ENCODE assay signal across 22 cellular contexts in the genomic region with DNA sequence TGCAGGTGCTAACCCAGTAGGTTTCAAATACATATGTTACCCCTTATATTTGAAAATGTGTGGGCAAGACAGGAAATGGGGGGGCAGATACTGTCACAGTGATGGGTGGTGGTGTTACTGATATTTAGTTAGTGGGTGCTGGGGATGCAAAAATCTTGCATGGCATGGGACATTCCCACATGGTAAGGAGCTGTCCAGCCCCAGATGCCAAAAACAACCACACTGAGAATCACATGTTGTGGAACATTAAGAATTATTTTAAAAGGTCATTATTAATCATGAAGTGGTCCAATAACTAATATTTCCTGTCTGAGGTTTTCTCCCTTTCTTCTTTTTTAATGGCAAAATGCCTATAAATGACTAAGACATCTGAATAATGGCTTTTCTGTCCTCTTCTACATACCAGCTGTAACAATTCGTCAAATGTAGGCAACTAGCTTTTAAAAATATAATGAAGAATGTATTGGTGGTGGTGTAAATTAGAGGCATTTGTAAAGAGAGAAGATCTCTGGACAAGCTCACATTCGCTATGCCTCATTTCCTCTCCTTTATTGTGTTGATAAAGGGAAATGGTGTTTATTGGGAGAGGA. TPM values are rescaled to one million over a fixed set of nuclear protein-coding genes. Genes with fewer than 3 reads are reported as not detected.
DNase-seq lines count a peak whose midpoint lies in the region; ATAC-seq, FAIRE-seq and TF ChIP-seq lines count a peak whose summit lies in the region.
"Had no signal": no experiment of that assay in that cellular context is flagged by ENCODE, and none has a peak within 500 bp of the region (broad histone marks: within the 10 kb centered on the region; RNA-seq: fewer than 3 reads in every experiment).

No MANE protein-coding gene starts in this region.

- H3K9ac ChIP-seq in mammary epithelial cell (ENCODE audit: insufficient read depth, low read length) (no peak overlapping the region), GM12878 (ENCODE audit: control insufficient read depth, insufficient read depth, low read length) (no peak overlapping the region)
- H3K9ac ChIP-seq: BLaER1 had no signal

- POLR2A ChIA-PET in MCF 10A (lab: Yijun Ruan, JAX) (interaction anchor here (1.1 kb wide), 1 partner anchor 9 kb away, joined by 4 read pairs; no protein-coding TSS in a partner anchor), GM12878 (lab: Charles Lee) (no interaction called here), HEK293T (lab: Yijun Ruan, JAX) (no interaction called here)

- no peak overlapping the region for H3K27ac Mint-ChIP-seq in MCF 10A (ENCODE audit: low read depth, unreplicated experiment)
- H3K27ac Mint-ChIP-seq: CD8-positive, alpha-beta memory T cell had no signal

- no peak for TF ChIP-seq EP300 in GM12878 (IDR thresholded peaks at IDR 0.05; ENCODE audit: borderline replicate concordance in 1 of 2, control insufficient read depth in 1 of 2, low read depth in 2 of 2, low read length in 2 of 2)

- H3K36me3 ChIP-seq in mammary epithelial cell (ENCODE audit: insufficient read depth, low read length) (no peaks in the 10 kb centered on the region), GM12878 (ENCODE audit: control insufficient read depth in 2 of 2, insufficient read depth in 2 of 2, low read length in 1 of 2) (no peaks in the 10 kb centered on the region)
- H3K36me3 ChIP-seq: BLaER1 had no signal

- TF ChIP-seq CTCF in mammary epithelial cell (conservative IDR thresholded peaks at IDR 0.05 in 1 of 2, IDR thresholded peaks at IDR 0.05 in 1 of 2; ENCODE audit: extremely low read depth in 1 of 2, insufficient read depth in 1 of 2, low read depth in 1 of 2, low read length in 2 of 2) (no peak), MCF 10A (IDR thresholded peaks at IDR 0.05; ENCODE audit: unreplicated experiment) (no peak), GM12878 (IDR thresholded peaks at IDR 0.05 in 2 of 3, conservative IDR thresholded peaks at IDR 0.05 in 1 of 3; ENCODE audit: control insufficient read depth in 2 of 3, extremely low read depth in 1 of 3, insufficient read depth in 1 of 3, low read depth in 3 of 3, low read length in 3 of 3) (no peak)

- H3K27me3 Mint-ChIP-seq in MCF 10A (ENCODE audit: insufficient read depth, unreplicated experiment) = no peaks in the 10 kb centered on the region

- H3K4me3 ChIP-seq in mammary epithelial cell (replicated peaks in 1 of 3; ENCODE audit: insufficient read depth in 1 of 3, low read depth in 2 of 3, low read length in 3 of 3) (no peak overlapping the region), GM12878 (no peak overlapping the region)
- H3K4me3 ChIP-seq: BLaER1 had no signal

- H3K4me3 Mint-ChIP-seq in MCF 10A (ENCODE audit: unreplicated experiment) = no peak overlapping the region
- H3K4me3 Mint-ChIP-seq: CD8-positive, alpha-beta memory T cell had no signal

- dilution Hi-C loops in mammary epithelial cell (cut with HindIII; ENCODE audit: low sequenced_read_pairs) = no loop called here

- H4K20me1 ChIP-seq in mammary epithelial cell (ENCODE audit: insufficient read depth, low read length) = no peaks in the 10 kb centered on the region
- H4K20me1 ChIP-seq in GM12878 (ENCODE audit: control insufficient read depth, insufficient read depth) = no peaks in the 10 kb centered on the region
- H4K20me1 ChIP-seq: BLaER1 had no signal

- CTCF ChIA-PET in mammary epithelial cell (lab: Charles Lee; ENCODE audit: low non-redundant PET) (interaction anchor here (0.6 kb wide), 1 partner anchor 1974 kb away, joined by 4 read pairs; no protein-coding TSS in a partner anchor), MCF 10A (lab: Yijun Ruan, JAX) (no interaction called here), GM12878 (lab: Yijun Ruan, JAX) (interaction anchor here (0.8 to 1.9 kb wide), 2 partner anchors 13 to 46 kb away, joined by 4 to 7 read pairs; no protein-coding TSS in a partner anchor), HEK293T (lab: Yijun Ruan, JAX) (interaction anchor here (1.4 kb wide), 1 partner anchor 11 kb away, joined by 4 read pairs; no protein-coding TSS in a partner anchor)

- ATAC-seq in GM12878 (no peak), HG03442 (IDR thresholded peaks at IDR 0.05; ENCODE audit: unreplicated experiment) (no peak)

- in situ Hi-C loops in mammary epithelial cell (cut with MboI; ENCODE audit: low sequenced_read_pairs in 2 of 2) = no loop called here
- in situ Hi-C loops in GM12878 (cut with MboI) = no loop called here

- no peak for FAIRE-seq in GM12878 (lab: Jason Lieb, UNC)
- FAIRE-seq in urothelium cell line (lab: Jason Lieb, UNC) = no peak
- FAIRE-seq: A204.1, G401.6, GM19239 had no signal

- H3K4me1 ChIP-seq in mammary epithelial cell (ENCODE audit: insufficient read depth, low read length) = peaks cover 7% of the 10 kb centered on the region
- H3K4me1 ChIP-seq in GM12878 (ENCODE audit: control insufficient read depth, insufficient read depth, low read length) = no peaks in the 10 kb centered on the region
- H3K4me1 ChIP-seq: BLaER1 had no signal

- WGBS in mammary epithelial cell (ENCODE audit: low coverage, missing lambda C conversion rate) = 4% methylated on average over 2 of the region's 2 CpGs
- WGBS in GM12878 (ENCODE audit: insufficient coverage, insufficient replicate concordance, low lambda C conversion rate, missing lambda C conversion rate) = 47% methylated on average over 2 of the region's 2 CpGs

- H3K27ac ChIP-seq in mammary epithelial cell (ENCODE audit: insufficient read depth, low read depth, low read length) (no peak overlapping the region), GM12878 (ENCODE audit: control insufficient read depth, insufficient read depth) (no peak overlapping the region)
- H3K27ac ChIP-seq: BLaER1 had no signal

- TF ChIP-seq POLR2A in GM12878 (IDR thresholded peaks at IDR 0.05; ENCODE audit: low read depth, low read length) = no peak

- H3K4me2 ChIP-seq in mammary epithelial cell (ENCODE audit: insufficient read depth, low read depth, low read length) (no peak overlapping the region), GM12878 (ENCODE audit: control insufficient read depth, insufficient read depth) (no peak overlapping the region)
- H3K4me2 ChIP-seq: BLaER1 had no signal

- intact Hi-C loops in mammary epithelial cell (cut with micrococcal nuclease) = no loop called here
- intact Hi-C loops in MCF 10A (cut with micrococcal nuclease) = no loop called here
- intact Hi-C loops in GM12878 (cut with micrococcal nuclease; ENCODE audit: unreplicated experiment) = no loop called here

- BruUV-seq in mammary epithelial cell (replicated peaks; lab: Mats Ljungman, UMichigan) (no TSS peak), MCF 10A (replicated peaks; lab: Mats Ljungman, UMichigan) (no TSS peak), GM12878 (replicated peaks; lab: Mats Ljungman, UMichigan) (no TSS peak)

- RAD21 ChIA-PET in GM12878 (lab: Charles Lee; ENCODE audit: unreplicated experiment) = no interaction called here

- no peak overlapping the region for H2AFZ ChIP-seq in mammary epithelial cell (ENCODE audit: low read depth, low read length)
- no peak overlapping the region for H2AFZ ChIP-seq in GM12878 (ENCODE audit: control insufficient read depth, low read depth, low read length)

- no peaks in the 10 kb centered on the region for H3K36me3 Mint-ChIP-seq in MCF 10A (ENCODE audit: insufficient read depth, unreplicated experiment)
- H3K36me3 Mint-ChIP-seq: CD8-positive, alpha-beta memory T cell had no signal

- no peak for TF ChIP-seq RAD21 in GM12878 (IDR thresholded peaks at IDR 0.05; ENCODE audit: insufficient read depth, low read depth, low read length)

- SMC1A ChIA-PET in GM12878 (lab: Charles Lee; ENCODE audit: uncharacterized antibody, unreplicated experiment) = interaction anchor here (1.4 kb wide), 1 partner anchor 39 kb away, joined by 3 read pairs; no protein-coding TSS in a partner anchor

- H3K79me2 ChIP-seq in mammary epithelial cell (ENCODE audit: insufficient read depth, low read length) = no peaks in the 10 kb centered on the region
- H3K79me2 ChIP-seq in GM12878 (ENCODE audit: control insufficient read depth, insufficient read depth, low read length) = no peaks in the 10 kb centered on the region

- H3K9me3 Mint-ChIP-seq in MCF 10A (ENCODE audit: unreplicated experiment) = no peaks in the 10 kb centered on the region

- H3K27me3 ChIP-seq in mammary epithelial cell (ENCODE audit: insufficient read depth, low read length) (no peaks in the 10 kb centered on the region), GM12878 (replicated peaks in 1 of 2; ENCODE audit: control insufficient read depth in 2 of 2, insufficient read depth in 2 of 2, low read length in 1 of 2) (no peaks in the 10 kb centered on the region)
- H3K27me3 ChIP-seq: BLaER1 had no signal

- DNase-seq in mammary epithelial cell (peak; percentile 22), MCF 10A (ENCODE audit: unreplicated experiment) (no peak), NCI-H69 (lab: John Stamatoyannopoulos, UW) (peak; percentile 61), GM12878 (ENCODE audit: low read depth, low spot score) (no peak), urothelium cell line (ENCODE audit: low spot score) (peak; percentile 7), HEK293T (ENCODE audit: extremely low spot score) (no peak), activated gamma-delta T cell treated with Interleukin-2 at 50 U/mL for 16 hours (no peak)
- DNase-seq: CD8-positive, alpha-beta memory T cell; GOT3; MM.1S; NCI-H1092; NCI-H1436 treated with DMSO at 0.1 percent for 48 hours; NCI-H2029; NCI-H510A; NCI-H774; OCI-M1; SHP77 treated with DMSO at 0.1 percent for 48 hours had no signal

- H3K9me3 ChIP-seq in mammary epithelial cell (replicated peaks; ENCODE audit: insufficient read depth, low read length) (no peaks in the 10 kb centered on the region), GM12878 (replicated peaks; ENCODE audit: control insufficient read depth, insufficient read depth, low read length) (no peaks in the 10 kb centered on the region)

- no peaks in the 10 kb centered on the region for H3K4me1 Mint-ChIP-seq in MCF 10A (ENCODE audit: insufficient read depth, unreplicated experiment)
- H3K4me1 Mint-ChIP-seq: CD8-positive, alpha-beta memory T cell had no signal

RNA-seq across cellular contexts. Expression of a gene that starts 57.3 kb away (rescaled TPM):
- total RNA-seq in mammary epithelial cell = 10 to 100 TPM; 13.0 to 17.6 TPM
- polyA plus RNA-seq in mammary epithelial cell = 12.6 TPM
- polyA minus RNA-seq in mammary epithelial cell = 6.1 TPM
- total RNA-seq in MCF 10A (2022) = 22.0 and 27.4 TPM in 2 replicates
- 11.6 and 13.4 TPM in 2 replicates for total RNA-seq in GM12878 (2013; cell fraction: nucleolus; rRNA removed)
- total RNA-seq in GM12878 (2014; rRNA removed) = 11.7 and 13.5 TPM in 2 replicates
- 10.9 and 11.9 TPM in 2 replicates for total RNA-seq in GM12878 (2014; rRNA removed; fragmentation: Illumina TruSeq; extraction: Trizol)
- total RNA-seq in GM12878 (2021) = 12.1 and 12.4 TPM in 2 replicates
- polyA plus RNA-seq in GM12878 (2011; ENCODE audit: low read depth) = 4.4 TPM
- 19.7 and 29.2 TPM in 2 replicates for polyA plus RNA-seq in GM12878 (2011; rRNA removed)
- polyA plus RNA-seq in GM12878 (2011; cell fraction: cytosol; rRNA removed) = 7.1 and 7.3 TPM in 2 replicates
- 12.1 and 14.1 TPM in 2 replicates for polyA plus RNA-seq in GM12878 (2011; cell fraction: nucleus; rRNA removed)
- polyA plus RNA-seq in GM12878 (2012) = 11.4 and 14.4 TPM in 2 replicates
- polyA plus RNA-seq in GM12878 (2014; fragmentation: Illumina TruSeq; extraction: Trizol) = 12.5 and 15.2 TPM in 2 replicates
- polyA plus RNA-seq in GM12878 (2014; fragmentation: Nextera tagmentation; extraction: Ambion mirVana) = 10 to 100 TPM; 10.5 to 11.0 TPM
- 13.4 and 13.9 TPM in 2 replicates for polyA plus RNA-seq in GM12878 (2014; rRNA removed)
- 10 to 100 TPM; 28.0 to 28.1 TPM for polyA plus RNA-seq in GM12878 (2016; fragmentation: Nextera tagmentation; extraction: Ambion mirVana)
- 7.1 and 8.9 TPM in 2 replicates for polyA minus RNA-seq in GM12878 (2011; rRNA and poly(A)+ RNA removed)
- 4.0 and 5.4 TPM in 2 replicates for polyA minus RNA-seq in GM12878 (2011; cell fraction: cytosol; rRNA and poly(A)+ RNA removed)
- polyA minus RNA-seq in GM12878 (2011; cell fraction: nucleus; rRNA and poly(A)+ RNA removed) = 8.1 and 12.5 TPM in 2 replicates

Comparison
In these comparisons a context has a peak if more than half of its experiments do, and no peak if none do; other contexts are left out.
1. DNase-seq: peak in mammary epithelial cell (single experiment), NCI-H69 (single experiment) and urothelium cell line (single experiment); none in MCF 10A (single experiment), GM12878 (single experiment), HEK293T (single experiment) and activated gamma-delta T cell treated with Interleukin-2 at 50 U/mL for 16 hours (single experiment).